ENCODE assay signal across 1 cellular context in genomic region chr9:127451681-127452480, GRCh38.
TF ChIP-seq lines count a peak whose summit lies in the region.

No MANE protein-coding gene starts in this region.

TF ChIP-seq in SK-N-SH, 30 proteins besides CTCF, POLR2A, EP300 and RAD21 (continued from another document):
- TF ChIP-seq, protein P1, sequence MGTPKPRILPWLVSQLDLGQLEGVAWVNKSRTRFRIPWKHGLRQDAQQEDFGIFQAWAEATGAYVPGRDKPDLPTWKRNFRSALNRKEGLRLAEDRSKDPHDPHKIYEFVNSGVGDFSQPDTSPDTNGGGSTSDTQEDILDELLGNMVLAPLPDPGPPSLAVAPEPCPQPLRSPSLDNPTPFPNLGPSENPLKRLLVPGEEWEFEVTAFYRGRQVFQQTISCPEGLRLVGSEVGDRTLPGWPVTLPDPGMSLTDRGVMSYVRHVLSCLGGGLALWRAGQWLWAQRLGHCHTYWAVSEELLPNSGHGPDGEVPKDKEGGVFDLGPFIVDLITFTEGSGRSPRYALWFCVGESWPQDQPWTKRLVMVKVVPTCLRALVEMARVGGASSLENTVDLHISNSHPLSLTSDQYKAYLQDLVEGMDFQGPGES (IDR thresholded peaks at IDR 0.05; ENCODE audit: low read depth, low read length), result no peak
- TF ChIP-seq FOXJ3 (CRISPR knock-in tag; IDR thresholded peaks at IDR 0.05), result no peak
- TF ChIP-seq, protein P2, sequence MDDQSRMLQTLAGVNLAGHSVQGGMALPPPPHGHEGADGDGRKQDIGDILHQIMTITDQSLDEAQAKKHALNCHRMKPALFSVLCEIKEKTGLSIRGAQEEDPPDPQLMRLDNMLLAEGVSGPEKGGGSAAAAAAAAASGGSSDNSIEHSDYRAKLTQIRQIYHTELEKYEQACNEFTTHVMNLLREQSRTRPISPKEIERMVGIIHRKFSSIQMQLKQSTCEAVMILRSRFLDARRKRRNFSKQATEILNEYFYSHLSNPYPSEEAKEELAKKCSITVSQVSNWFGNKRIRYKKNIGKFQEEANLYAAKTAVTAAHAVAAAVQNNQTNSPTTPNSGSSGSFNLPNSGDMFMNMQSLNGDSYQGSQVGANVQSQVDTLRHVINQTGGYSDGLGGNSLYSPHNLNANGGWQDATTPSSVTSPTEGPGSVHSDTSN (IDR thresholded peaks at IDR 0.05), result no peak
- no peak for TF ChIP-seq REST (IDR thresholded peaks at IDR 0.05; ENCODE audit: low read depth, low read length)
